10 cellular contexts compared by ENCODE assay signal in the genomic region with DNA sequence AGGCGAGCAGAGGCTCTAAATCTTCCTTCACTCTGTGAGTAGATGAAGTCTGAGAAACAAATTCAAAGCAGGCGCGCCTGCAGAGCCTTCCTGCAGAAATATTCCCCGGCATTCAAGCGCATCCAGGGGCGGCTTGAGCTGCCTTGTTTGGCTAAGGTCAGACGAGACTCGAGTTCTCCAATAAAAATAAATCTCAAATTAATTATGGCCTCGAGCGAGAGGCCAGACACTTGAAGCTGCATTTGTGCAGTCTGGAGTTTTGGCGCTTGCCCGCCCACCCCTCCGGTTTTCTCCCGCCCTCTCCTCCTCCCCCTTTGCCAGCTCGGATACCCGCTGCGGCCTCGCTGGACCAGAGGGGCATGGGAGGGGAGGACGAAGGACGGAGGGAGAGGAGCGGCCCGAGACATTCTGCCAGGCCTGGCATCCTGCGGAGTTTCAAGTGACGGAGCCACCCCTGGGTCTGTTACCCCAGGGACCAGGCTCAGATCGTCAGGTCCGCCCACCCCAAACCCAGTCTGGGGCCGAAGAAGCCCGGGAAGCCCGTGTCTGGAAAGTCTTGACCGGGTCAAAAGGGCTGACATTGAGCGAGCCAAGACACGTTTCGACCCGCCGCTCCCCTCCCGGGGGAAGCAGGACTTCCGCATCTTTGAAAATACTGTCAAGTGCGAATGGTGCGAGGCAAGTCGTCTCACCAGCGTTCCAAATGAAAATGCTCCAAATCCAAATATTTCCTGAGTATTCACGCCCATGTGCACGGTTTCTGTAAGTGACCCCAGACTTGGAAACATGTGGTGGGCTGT. TPM values are rescaled to one million over a fixed set of nuclear protein-coding genes. Genes with fewer than 3 reads are reported as not detected.
A peak's percentile ranks its signal among the peaks of the same experiment; 100 is the strongest.
DNase-seq lines count a peak whose midpoint lies in the region; ATAC-seq and TF ChIP-seq lines count a peak whose summit lies in the region.
"Had no signal": no experiment of that assay in that cellular context is flagged by ENCODE, and none has a peak within 500 bp of the region (broad histone marks: within the 10 kb centered on the region; RNA-seq: fewer than 3 reads in every experiment).

No MANE protein-coding gene starts in this region.

- no peaks in the 10 kb centered on the region for H3K36me3 ChIP-seq in H7 (replicated peaks; ENCODE audit: control insufficient read depth, insufficient read depth, low read length)
- H3K36me3 ChIP-seq in skeletal muscle satellite cell (ENCODE audit: insufficient read depth, low read length): no peaks in the 10 kb centered on the region
- H3K36me3 ChIP-seq: transverse colon had no signal

- H3K4me2 ChIP-seq in skeletal muscle satellite cell (ENCODE audit: low read length): peak overlapping the region; percentile 74

- H3K27me3 ChIP-seq in H7 (ENCODE audit: control insufficient read depth, insufficient read depth, low read length) (peaks cover 99% of the 10 kb centered on the region), skeletal muscle satellite cell (ENCODE audit: control insufficient read depth, insufficient read depth, low read length) (peaks cover 66% of the 10 kb centered on the region)

- no peak for ATAC-seq in GM21717 (IDR thresholded peaks at IDR 0.05; ENCODE audit: unreplicated experiment)
- ATAC-seq in HG02884 (IDR thresholded peaks at IDR 0.05; ENCODE audit: unreplicated experiment): no peak

- peak; percentile 74 for DNase-seq in H7
- DNase-seq in coronary artery (ENCODE audit: low spot score): no peak
- DNase-seq in activated naive CD4-positive, alpha-beta T cell (lab: John Stamatoyannopoulos, UW): no peak
- no peak for DNase-seq in NCI-H2029 treated with DMSO at 0.1 percent for 48 hours (lab: John Stamatoyannopoulos, UW)
- DNase-seq: central memory CD4-positive, alpha-beta T cell; transverse colon had no signal

- TF ChIP-seq CTCF in coronary artery (IDR thresholded peaks at IDR 0.05): no peak

- H3K4me1 ChIP-seq in skeletal muscle satellite cell (ENCODE audit: control insufficient read depth, insufficient read depth, low read length): peaks cover 31% of the 10 kb centered on the region

- no peak overlapping the region for H3K27ac ChIP-seq in coronary artery
- H3K27ac ChIP-seq: transverse colon had no signal

- H3K9me3 ChIP-seq in iPS-18c (ENCODE audit: control insufficient read depth, insufficient read depth, low read length) (peaks cover 5% of the 10 kb centered on the region), skeletal muscle satellite cell (replicated peaks; ENCODE audit: low read length) (no peaks in the 10 kb centered on the region)
- H3K9me3 ChIP-seq: transverse colon had no signal

- H3K9ac ChIP-seq in skeletal muscle satellite cell (ENCODE audit: low read depth, low read length): no peak overlapping the region

- H3K4me3 ChIP-seq in H7 (ENCODE audit: insufficient read depth, low read depth, low read length) (peak overlapping the region; percentile 17), coronary artery (peak overlapping the region; percentile 54), iPS-18c (ENCODE audit: insufficient read depth, low read depth, low read length) (peak overlapping the region; percentile 32), skeletal muscle satellite cell (ENCODE audit: low read length) (peak overlapping the region; percentile 38)

RNA-seq across cellular contexts. Expression of a gene that starts 3.7 kb away (rescaled TPM):
- 4.0 and 6.9 TPM in 2 replicates for total RNA-seq in H7 (2014; rRNA removed; shearing (Covaris generic))
- total RNA-seq in skeletal muscle satellite cell (2012; rRNA removed): 1.5 and 2.5 TPM in 2 replicates
